1 cellular context compared by ENCODE assay signal in genomic region chr16:728131-728889, GRCh38.
TF ChIP-seq lines count a peak whose summit lies in the region.

No MANE protein-coding gene starts in this region.

TF ChIP-seq in SK-N-SH, 30 proteins besides CTCF, POLR2A, EP300 and RAD21 (continued from another document):
- TF ChIP-seq PBX3 (IDR thresholded peaks at IDR 0.05) (peak; percentile 9; the same call in 1 of the 2 replicates), POLR2AphosphoS5 (IDR thresholded peaks at IDR 0.05; ENCODE audit: low read depth, low read length) (peak; percentile 58; the same call in 1 of the 2 replicates), RCOR1 (IDR thresholded peaks at IDR 0.05; ENCODE audit: low read length) (no peak), GABPA (IDR thresholded peaks at IDR 0.05; ENCODE audit: low read depth) (no peak), YY1 (IDR thresholded peaks at IDR 0.05; ENCODE audit: low read depth) (no peak), FOXJ3 (CRISPR knock-in tag; IDR thresholded peaks at IDR 0.05) (no peak), GATA2 (CRISPR knock-in tag; IDR thresholded peaks at IDR 0.05) (no peak), USF2 (IDR thresholded peaks at IDR 0.05; ENCODE audit: borderline replicate concordance, low read depth, low read length) (no peak), MXI1 (IDR thresholded peaks at IDR 0.05; ENCODE audit: low read depth, low read length) (peak; percentile 96), FOSL2 (IDR thresholded peaks at IDR 0.05; ENCODE audit: borderline replicate concordance, low read depth) (no peak), TAF1 (IDR thresholded peaks at IDR 0.05; ENCODE audit: borderline replicate concordance, low read depth, low read length) (no peak), FOXM1 (IDR thresholded peaks at IDR 0.05; ENCODE audit: low read depth) (no peak), SIN3A (IDR thresholded peaks at IDR 0.05; ENCODE audit: borderline replicate concordance, low read depth, low read length) (peak; percentile 39; the same call in 1 of the 2 replicates), NFIC (IDR thresholded peaks at IDR 0.05; ENCODE audit: borderline replicate concordance) (no peak), NRF1 (IDR thresholded peaks at IDR 0.05; ENCODE audit: low read depth, low read length) (no peak), EZH2phosphoT487 (IDR thresholded peaks at IDR 0.05; ENCODE audit: borderline replicate concordance, low read depth) (no peak), ZBTB33 (IDR thresholded peaks at IDR 0.05; ENCODE audit: borderline replicate concordance, low read depth) (0 out of 2 replicates have a peak, but pooled peaks have one; percentile 6), IRF3 (IDR thresholded peaks at IDR 0.05; ENCODE audit: low read depth, low read length) (no peak)
